Comparison of ENCODE assay signal across 16 cellular contexts in genomic region chr11:103662880-103663279, GRCh38.
DNase-seq lines count a peak whose midpoint lies in the region; ATAC-seq and TF ChIP-seq lines count a peak whose summit lies in the region.
"Had no signal": no experiment of that assay in that cellular context is flagged by ENCODE, and none has a peak within 500 bp of the region (broad histone marks: within the 10 kb centered on the region; RNA-seq: fewer than 3 reads in every experiment).

No MANE protein-coding gene starts in this region.

- TF ChIP-seq CTCF in psoas muscle (IDR thresholded peaks at IDR 0.05), result no peak

- in situ Hi-C loops in KBM-7 (cut with MboI; ENCODE audit: low pct_unique_long_range_greater_than_20kb, low sequenced_read_pairs), result no loop called here

- H3K27me3 ChIP-seq in psoas muscle (ENCODE audit: insufficient read depth in 3 of 3, low read length in 2 of 3), result no peaks in the 10 kb centered on the region

- no peaks in the 10 kb centered on the region for H3K4me1 ChIP-seq in psoas muscle

- ATAC-seq in GM18519 (IDR thresholded peaks at IDR 0.05; ENCODE audit: low FRiP score, unreplicated experiment), result peak; percentile 49
- ATAC-seq in psoas muscle, result no peak

- no peaks in the 10 kb centered on the region for H3K9me3 ChIP-seq in psoas muscle

- no peak overlapping the region for H3K27ac ChIP-seq in psoas muscle
- H3K27ac ChIP-seq: C4-2B, epithelial cell of prostate had no signal

- no peak overlapping the region for H3K4me3 ChIP-seq in psoas muscle

- intact Hi-C loops in psoas muscle (cut with DNase I), result no loop called here

- 24 to 58% (median 35%) methylated on average over 2 of the region's 2 CpGs for WGBS in psoas muscle, 3 donors

- peak; percentile 53 for DNase-seq in KBM-7
- peak; percentile 17 for DNase-seq in RPMI7951 (ENCODE audit: low read depth)
- DNase-seq in medulla oblongata (ENCODE audit: extremely low spot score), result peak; percentile 38
- no peak for DNase-seq in NCI-H2196 (lab: John Stamatoyannopoulos, UW; ENCODE audit: unreplicated experiment)
- DNase-seq in psoas muscle, result no peak
- DNase-seq in GM19240 (ENCODE audit: insufficient read length, low spot score), result no peak
- no peak for DNase-seq in NCI-H1417 treated with DMSO at 0.1 percent for 48 hours (lab: John Stamatoyannopoulos, UW)
- DNase-seq: activated naive CD8-positive, alpha-beta T cell treated with anti-CD3 and anti-CD28 coated beads for 36 hours; central memory CD4-positive, alpha-beta T cell; GF-D8; mammary epithelial cell; SHP77; small intestine had no signal

- H3K36me3 ChIP-seq in psoas muscle (ENCODE audit: insufficient read depth in 1 of 2, low read depth in 1 of 2), result no peaks in the 10 kb centered on the region

Comparison
In these comparisons a context has a peak if more than half of its experiments do, and no peak if none do; other contexts are left out.
1. DNase-seq: peak in KBM-7 (single experiment), RPMI7951 (single experiment) and medulla oblongata (single experiment); none in NCI-H2196 (single experiment), psoas muscle (0 of 2), GM19240 (single experiment) and NCI-H1417 treated with DMSO at 0.1 percent for 48 hours (single experiment).